In the genomic region with DNA sequence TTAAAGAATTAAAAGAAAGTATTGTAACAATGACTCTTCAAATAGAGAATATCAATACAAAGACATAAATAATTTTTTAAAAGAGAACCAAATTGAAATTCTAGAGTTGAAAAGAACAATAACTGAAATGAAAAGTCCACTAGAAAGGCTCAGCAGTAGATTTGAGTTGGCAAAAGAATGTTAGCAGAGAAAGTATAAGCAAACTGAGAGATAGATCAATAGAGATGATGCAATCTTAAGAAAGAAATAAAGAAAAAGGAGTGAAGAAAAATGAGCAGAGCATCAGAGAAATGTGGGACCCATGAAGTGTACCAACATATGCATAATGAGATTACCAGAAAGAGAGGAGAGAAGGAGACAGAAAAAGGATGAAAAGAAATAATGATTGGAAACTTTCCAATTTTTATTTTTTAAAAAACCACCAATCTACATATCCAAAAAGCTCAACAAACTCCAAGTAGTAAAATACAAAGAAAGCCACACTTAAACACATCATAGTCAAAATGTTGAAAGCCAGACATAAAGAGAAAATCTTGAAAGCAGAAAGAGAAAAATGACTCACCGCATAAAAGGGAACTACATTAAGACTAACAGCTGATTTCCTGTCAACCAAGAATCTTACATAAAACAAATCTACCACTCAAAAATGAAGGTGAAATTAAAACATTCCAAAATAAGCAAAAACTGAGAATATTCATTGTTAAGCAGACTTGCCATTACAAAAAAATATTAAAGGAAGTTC, we compare ENCODE assay signal across 2 cellular contexts.
TF ChIP-seq lines count a peak whose summit lies in the region.

No MANE protein-coding gene starts in this region.

TF ChIP-seq in HCT116, 20 proteins besides CTCF, POLR2A, EP300 and RAD21:
- TF ChIP-seq POLR2AphosphoS5 (IDR thresholded peaks at IDR 0.05; ENCODE audit: low read depth, low read length) (no peak), MAX (IDR thresholded peaks at IDR 0.05) (no peak), CBX3 (IDR thresholded peaks at IDR 0.05; ENCODE audit: low read depth) (no peak), CEBPB (IDR thresholded peaks at IDR 0.05; ENCODE audit: low read depth) (peak; percentile 54; the same call in 1 of the 2 replicates), EZH2 (IDR thresholded peaks at IDR 0.05) (no peak)

TF ChIP-seq in endothelial cell of umbilical vein, 7 proteins besides CTCF, POLR2A, EP300 and RAD21:
- TF ChIP-seq JUN (IDR thresholded peaks at IDR 0.05; ENCODE audit: borderline replicate concordance, insufficient read depth, insufficient read length, low read depth), result peak; percentile 31
- peak; percentile 50 for TF ChIP-seq FOS (IDR thresholded peaks at IDR 0.05; ENCODE audit: borderline replicate concordance, insufficient read depth, low read length)
- no peak for TF ChIP-seq EZH2 (IDR thresholded peaks at IDR 0.05; ENCODE audit: borderline replicate concordance, low read depth, low read length, severe bottlenecking)
